In the genomic region with DNA sequence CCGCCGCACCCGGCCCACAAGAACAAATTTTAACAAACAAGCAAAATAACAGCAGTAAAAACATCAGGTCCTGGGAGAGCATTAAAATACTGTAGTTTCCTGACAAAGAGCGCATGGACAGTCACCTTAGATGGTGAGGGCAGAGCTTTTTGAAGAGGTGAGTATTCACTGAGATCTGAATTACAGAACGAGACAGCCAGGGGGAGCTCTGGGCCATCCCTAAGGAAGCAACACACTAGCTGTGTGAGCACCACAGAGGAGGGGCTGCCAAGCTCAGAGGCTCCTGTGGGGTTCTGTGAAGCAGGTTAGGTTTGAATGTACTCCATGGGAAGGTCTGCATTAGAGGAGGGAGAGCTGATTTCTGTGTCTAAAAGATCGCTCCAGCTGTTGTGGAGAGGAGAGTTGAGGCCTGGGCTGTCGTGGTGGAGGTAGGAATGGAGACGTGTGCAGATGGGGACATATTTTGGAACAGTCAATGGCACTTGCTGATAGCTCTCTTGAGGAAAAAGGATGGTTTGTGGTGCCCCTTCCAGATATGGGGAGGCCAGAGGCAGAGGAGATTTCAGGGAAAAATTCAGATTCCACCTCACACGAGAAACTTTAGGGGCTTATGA, we compare ENCODE assay signal across 8 cellular contexts.
A peak's percentile ranks its signal among the peaks of the same experiment; 100 is the strongest.
DNase-seq lines count a peak whose midpoint lies in the region; ATAC-seq and TF ChIP-seq lines count a peak whose summit lies in the region.

No MANE protein-coding gene starts in this region.

- H3K9me3 ChIP-seq in mesenchymal stem cell (ENCODE audit: control insufficient read depth, low read length) = no peaks in the 10 kb centered on the region

- H3K27ac ChIP-seq in dorsolateral prefrontal cortex = peak overlapping the region in 16 of 59 donors; percentile 3 to 46 (median 28)
- no peak overlapping the region for H3K27ac ChIP-seq in mesenchymal stem cell (ENCODE audit: low read length, poor library complexity, severe bottlenecking)

- no peak overlapping the region for H3K4me3 Mint-ChIP-seq in activated CD4-positive, alpha-beta T cell treated with anti-CD3 and anti-CD28 coated beads for 36 hours

- no peaks in the 10 kb centered on the region for H3K27me3 Mint-ChIP-seq in activated CD4-positive, alpha-beta T cell treated with anti-CD3 and anti-CD28 coated beads for 36 hours

- H2BK12ac ChIP-seq in mesenchymal stem cell (ENCODE audit: low read length in 2 of 2) = no peak overlapping the region

- no peaks in the 10 kb centered on the region for H3K4me1 Mint-ChIP-seq in activated CD4-positive, alpha-beta T cell treated with anti-CD3 and anti-CD28 coated beads for 36 hours

- H3K27ac Mint-ChIP-seq in activated CD4-positive, alpha-beta T cell treated with anti-CD3 and anti-CD28 coated beads for 36 hours = no peak overlapping the region

- H3K36me3 Mint-ChIP-seq in activated CD4-positive, alpha-beta T cell treated with anti-CD3 and anti-CD28 coated beads for 36 hours (ENCODE audit: low read depth) = peaks cover 22% of the 10 kb centered on the region

- DNase-seq in AG08395 (ENCODE audit: low spot score) (peak; percentile 63), NCI-H2227 (lab: John Stamatoyannopoulos, UW; ENCODE audit: unreplicated experiment) (peak; percentile 73), dorsolateral prefrontal cortex (peak in 9 of 10 donors; percentile 56 to 86 (median 60)), mesenchymal stem cell (peak; percentile 68)
- peak; percentile 78 for DNase-seq in activated CD4-positive, alpha-beta T cell treated with anti-CD3 and anti-CD28 coated beads for 36 hours
- DNase-seq in stimulated activated naive CD4-positive, alpha-beta T cell (lab: John Stamatoyannopoulos, UW) = peak in 5 of 6 experiments; percentile 5 to 40 (median 17)

- POLR2A ChIA-PET in activated CD4-positive, alpha-beta T cell treated with anti-CD3 and anti-CD28 coated beads for 36 hours (lab: Charles Lee) = interaction anchor here (1.9 kb wide), 1 partner anchor 189 kb away, joined by 5 read pairs; no protein-coding TSS in a partner anchor

- no peak overlapping the region for H3K23ac ChIP-seq in mesenchymal stem cell (ENCODE audit: low read length in 2 of 2)

- H3K9me3 Mint-ChIP-seq in activated CD4-positive, alpha-beta T cell treated with anti-CD3 and anti-CD28 coated beads for 36 hours (ENCODE audit: low read depth) = no peaks in the 10 kb centered on the region

- no peaks in the 10 kb centered on the region for H3K79me1 ChIP-seq in mesenchymal stem cell (replicated peaks; ENCODE audit: low read length, poor library complexity, severe bottlenecking)

- H3K4ac ChIP-seq in mesenchymal stem cell (ENCODE audit: low read depth in 1 of 2, low read length in 2 of 2) = no peak overlapping the region

- ATAC-seq in GM19023 (IDR thresholded peaks at IDR 0.05; ENCODE audit: unreplicated experiment) (peak; percentile 50), HG02885 (IDR thresholded peaks at IDR 0.05; ENCODE audit: poor library complexity, unreplicated experiment) (no peak)
- ATAC-seq in activated CD4-positive, alpha-beta T cell treated with anti-CD3 and anti-CD28 coated beads for 36 hours = peak; percentile 98

- CTCF ChIA-PET in activated CD4-positive, alpha-beta T cell treated with anti-CD3 and anti-CD28 coated beads for 36 hours (lab: Charles Lee) = interaction anchor here (0.6 to 4.6 kb wide), 21 partner anchors 8 to 239 kb away, joined by 3 to 59 read pairs (median 3); no protein-coding TSS in a partner anchor

- no peak overlapping the region for H2BK120ac ChIP-seq in mesenchymal stem cell (ENCODE audit: low read depth, low read length)

- H2AK5ac ChIP-seq in mesenchymal stem cell (ENCODE audit: low read length, severe bottlenecking) = no peak overlapping the region

- no peak overlapping the region for H2BK15ac ChIP-seq in mesenchymal stem cell (ENCODE audit: low read depth, poor library complexity, severe bottlenecking)

- intact Hi-C loops in activated CD4-positive, alpha-beta T cell treated with anti-CD3 and anti-CD28 coated beads for 36 hours (cut with DNase I, micrococcal nuclease) = loop anchor here (1.0 kb wide), 2 partner anchors 189 to 213 kb away; no protein-coding TSS in a partner anchor
- intact Hi-C loops in dorsolateral prefrontal cortex (cut with DNase I) = loop anchor here (5.0 kb wide), 2 partner anchors 184 to 189 kb away; partner anchors contain the start of gene HECTD4 (in 1 of the 2)

- peaks cover 48 to 86% of the 10 kb centered on the region in 2 experiments for H3K36me3 ChIP-seq in mesenchymal stem cell (ENCODE audit: control insufficient read depth in 1 of 2, insufficient read depth in 2 of 2, low read depth in 1 of 2, low read length in 2 of 2)

- H3K9ac ChIP-seq in mesenchymal stem cell (ENCODE audit: low read length) = no peak overlapping the region

- H3K14ac ChIP-seq in mesenchymal stem cell (ENCODE audit: low read length in 2 of 2) = no peak overlapping the region

- H3K4me2 ChIP-seq in mesenchymal stem cell (ENCODE audit: low read length, poor library complexity, severe bottlenecking) = no peak overlapping the region

- no peak overlapping the region for H2BK5ac ChIP-seq in mesenchymal stem cell (ENCODE audit: low read depth, low read length, poor library complexity, severe bottlenecking)

- H2AFZ ChIP-seq in mesenchymal stem cell (ENCODE audit: low read depth, low read length) = no peak overlapping the region

- H3K4me1 ChIP-seq in mesenchymal stem cell (ENCODE audit: control insufficient read depth, insufficient read depth, low read depth, low read length) = no peaks in the 10 kb centered on the region

- H4K91ac ChIP-seq in mesenchymal stem cell (ENCODE audit: low read length) = no peak overlapping the region

- H3K4me3 ChIP-seq in dorsolateral prefrontal cortex = no peak overlapping the region
- H3K4me3 ChIP-seq in mesenchymal stem cell (ENCODE audit: insufficient read depth in 1 of 2, low read depth in 1 of 2, low read length in 2 of 2) = no peak overlapping the region

- peak in 55 of 56 donors; percentile 34 to 78 (median 66) for TF ChIP-seq CTCF in dorsolateral prefrontal cortex (IDR thresholded peaks at IDR 0.05 in 54 of 56, conservative IDR thresholded peaks at IDR 0.05 in 2 of 56; ENCODE audit: low read depth in 1 of 56, partially characterized antibody in 56 of 56)

- H3K27me3 ChIP-seq in dorsolateral prefrontal cortex = no peaks in the 10 kb centered on the region
- H3K27me3 ChIP-seq in mesenchymal stem cell (ENCODE audit: control insufficient read depth in 1 of 2, insufficient read depth in 1 of 2, low read length in 2 of 2) = no peaks in the 10 kb centered on the region

- no peak overlapping the region for H3K18ac ChIP-seq in mesenchymal stem cell (ENCODE audit: low read depth in 1 of 2, low read length in 2 of 2)

- H4K8ac ChIP-seq in mesenchymal stem cell (ENCODE audit: low read length) = no peak overlapping the region

- WGBS in mesenchymal stem cell = 81% methylated on average over 8 of the region's 9 CpGs

Comparison
In these comparisons a context has a peak if more than half of its experiments do, and no peak if none do; other contexts are left out.
1. DNase-seq: peak in every context shown above with its lines; median percentile 78 in activated CD4-positive, alpha-beta T cell treated with anti-CD3 and anti-CD28 coated beads for 36 hours; 73 in NCI-H2227; 68 in mesenchymal stem cell; 63 in AG08395; 60 in dorsolateral prefrontal cortex; 17 in stimulated activated naive CD4-positive, alpha-beta T cell.